1 cellular context compared by ENCODE assay signal in the genomic region with DNA sequence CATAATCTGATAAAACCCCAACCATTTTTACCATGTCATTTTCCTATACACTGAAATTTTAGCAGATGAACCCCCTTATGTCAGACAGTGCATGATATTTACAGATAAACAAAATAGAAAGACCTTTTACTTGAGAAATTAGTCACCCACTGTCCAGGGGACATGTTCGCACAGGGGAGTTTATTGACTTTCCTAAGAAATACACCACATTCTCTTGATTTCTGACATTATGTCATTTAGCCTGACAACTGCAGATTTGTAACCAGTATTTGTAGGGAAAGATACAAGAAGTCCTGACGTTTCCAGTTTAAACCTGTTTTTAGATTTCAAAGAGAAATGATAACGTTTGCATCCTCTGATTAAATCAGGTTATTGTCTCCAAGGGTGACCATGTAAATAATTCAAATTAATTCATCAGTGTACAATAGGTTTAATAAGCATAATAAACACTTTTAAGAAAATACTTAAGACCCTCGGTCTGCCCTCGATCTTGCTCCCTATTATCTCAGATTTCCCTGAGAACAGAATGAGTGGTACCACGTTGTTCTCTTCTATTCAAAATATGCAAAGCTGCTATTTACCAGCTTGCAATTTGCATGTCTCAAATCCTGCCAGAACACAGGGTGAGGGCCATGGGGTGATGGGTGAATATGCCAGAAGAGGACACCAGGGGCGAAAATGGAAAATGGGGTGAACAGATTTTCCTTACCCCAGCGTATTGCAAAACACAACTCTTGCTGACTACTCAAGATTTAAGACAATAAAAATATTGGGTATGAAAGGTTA.
TF ChIP-seq lines count a peak whose summit lies in the region.

No MANE protein-coding gene starts in this region.

TF ChIP-seq in K562, 482 proteins besides CTCF, POLR2A, EP300 and RAD21 (continued from another document):
- TF ChIP-seq FOXA3 (CRISPR knock-in tag; conservative IDR thresholded peaks at IDR 0.05 in 1 of 2, IDR thresholded peaks at IDR 0.05 in 1 of 2) (no peak), DPF2 (IDR thresholded peaks at IDR 0.05) (peak; percentile 34; the same call in 1 of the 2 replicates), ZNF584 (CRISPR knock-in tag; IDR thresholded peaks at IDR 0.05; ENCODE audit: low read depth) (no peak), MEIS2 (IDR thresholded peaks at IDR 0.05; ENCODE audit: partially characterized antibody) (peak; percentile 61), RBM15 (IDR thresholded peaks at IDR 0.05; ENCODE audit: insufficient read depth, low read length) (no peak), SOX6 (IDR thresholded peaks at IDR 0.05) (peak; percentile 23; the same call in 1 of the 2 replicates)
- TF ChIP-seq, protein P1, sequence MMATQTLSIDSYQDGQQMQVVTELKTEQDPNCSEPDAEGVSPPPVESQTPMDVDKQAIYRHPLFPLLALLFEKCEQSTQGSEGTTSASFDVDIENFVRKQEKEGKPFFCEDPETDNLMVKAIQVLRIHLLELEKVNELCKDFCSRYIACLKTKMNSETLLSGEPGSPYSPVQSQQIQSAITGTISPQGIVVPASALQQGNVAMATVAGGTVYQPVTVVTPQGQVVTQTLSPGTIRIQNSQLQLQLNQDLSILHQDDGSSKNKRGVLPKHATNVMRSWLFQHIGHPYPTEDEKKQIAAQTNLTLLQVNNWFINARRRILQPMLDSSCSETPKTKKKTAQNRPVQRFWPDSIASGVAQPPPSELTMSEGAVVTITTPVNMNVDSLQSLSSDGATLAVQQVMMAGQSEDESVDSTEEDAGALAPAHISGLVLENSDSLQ (IDR thresholded peaks at IDR 0.05): peak; percentile 46; the same call in 1 of the 2 replicates
- TF ChIP-seq, protein P2, sequence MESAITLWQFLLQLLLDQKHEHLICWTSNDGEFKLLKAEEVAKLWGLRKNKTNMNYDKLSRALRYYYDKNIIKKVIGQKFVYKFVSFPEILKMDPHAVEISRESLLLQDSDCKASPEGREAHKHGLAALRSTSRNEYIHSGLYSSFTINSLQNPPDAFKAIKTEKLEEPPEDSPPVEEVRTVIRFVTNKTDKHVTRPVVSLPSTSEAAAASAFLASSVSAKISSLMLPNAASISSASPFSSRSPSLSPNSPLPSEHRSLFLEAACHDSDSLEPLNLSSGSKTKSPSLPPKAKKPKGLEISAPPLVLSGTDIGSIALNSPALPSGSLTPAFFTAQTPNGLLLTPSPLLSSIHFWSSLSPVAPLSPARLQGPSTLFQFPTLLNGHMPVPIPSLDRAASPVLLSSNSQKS (CRISPR knock-in tag; IDR thresholded peaks at IDR 0.05): no peak
